Comparison of ENCODE assay signal across 5 cellular contexts in the genomic region with DNA sequence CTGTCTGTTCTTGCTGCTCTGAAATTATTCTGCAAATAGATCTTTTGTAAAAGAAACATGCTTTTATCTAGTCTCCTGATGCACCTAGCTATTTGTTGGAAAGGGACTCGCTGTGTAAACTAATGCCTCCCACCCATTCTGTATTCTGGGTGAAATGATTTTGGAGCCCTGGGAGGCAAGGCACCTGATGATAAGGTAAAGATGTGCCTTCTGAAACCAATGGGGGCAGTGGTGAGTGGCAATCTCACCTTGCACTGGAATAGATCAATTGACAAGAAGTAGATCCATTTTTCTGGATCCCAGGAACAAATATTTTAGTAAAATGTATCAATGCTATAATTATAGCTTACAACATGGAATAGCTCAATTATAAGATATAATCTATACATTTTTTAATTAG.
DNase-seq lines count a peak whose midpoint lies in the region; ATAC-seq and TF ChIP-seq lines count a peak whose summit lies in the region.
"Not testable (repeated sequence)": the region's sequence is repeated elsewhere in the genome, so short reads cannot be mapped to it uniquely, and the experiment has no call there.

No MANE protein-coding gene starts in this region.

- not testable (repeated sequence) for H3K4me3 ChIP-seq in GM23338; HCT116 (replicated peaks in 1 of 2; ENCODE audit: low read depth in 1 of 2, low read length in 2 of 2); endodermal cell (ENCODE audit: low read length)

- H3K14ac ChIP-seq in H9 (ENCODE audit: insufficient read depth, low read length) = not testable (repeated sequence)

- H2BK5ac ChIP-seq in H9 (ENCODE audit: insufficient read length, low read length) = not testable (repeated sequence)

- not testable (repeated sequence) for TF ChIP-seq CTCF in GM23338 (conservative IDR thresholded peaks at IDR 0.05; ENCODE audit: low read depth in 2 of 2); HCT116 (IDR thresholded peaks at IDR 0.05 in 2 of 3, conservative IDR thresholded peaks at IDR 0.05 in 1 of 3; ENCODE audit: borderline replicate concordance in 1 of 3, insufficient read depth in 1 of 3, low read depth in 2 of 3, low read length in 2 of 3); WTC11 (IDR thresholded peaks at IDR 0.05)
- TF ChIP-seq CTCF in H9 (conservative IDR thresholded peaks at IDR 0.05) (peak; percentile 17; the same call in 1 of the 3 replicates), endodermal cell (conservative IDR thresholded peaks at IDR 0.05) (peak; percentile 19)

- not testable (repeated sequence) for H3K9ac ChIP-seq in H9 (ENCODE audit: extremely low read depth, insufficient read length, low read length); HCT116 (ENCODE audit: low read length); endodermal cell (ENCODE audit: extremely low read depth, low read length, poor library complexity, severe bottlenecking)

- H3K56ac ChIP-seq in H9 (ENCODE audit: insufficient read length, low read depth, low read length) = not testable (repeated sequence)

- DNase-seq in GM23338 (ENCODE audit: low spot score); H9; HCT116 (ENCODE audit: low read depth, low spot score); WTC11 (ENCODE audit: low spot score); endodermal cell: not testable (repeated sequence)

- H3K79me2 ChIP-seq in GM23338 (replicated peaks; ENCODE audit: insufficient read depth); H9 (ENCODE audit: insufficient read depth, low read length); HCT116 (ENCODE audit: insufficient read depth, low read length): not testable (repeated sequence)

- not testable (repeated sequence) for BruUV-seq in HCT116 (replicated peaks; lab: Mats Ljungman, UMichigan)

- H2AK5ac ChIP-seq in H9 (ENCODE audit: insufficient read length, low read length) = not testable (repeated sequence)

- no CpG with 5 or more reads among the region's 1 CpG for WGBS in H9 (ENCODE audit: extremely low coverage, insufficient read length, low lambda C conversion rate)
- WGBS in endodermal cell (ENCODE audit: insufficient coverage in 1 of 2, insufficient read length in 1 of 2), 2 experiments = no CpG with 5 or more reads among the region's 1 CpG

- TF ChIP-seq POLR2A in HCT116 (IDR thresholded peaks at IDR 0.05; ENCODE audit: borderline replicate concordance, extremely low read depth, insufficient read depth, insufficient read length) = not testable (repeated sequence)

- H3K27me3 ChIP-seq in GM23338 (ENCODE audit: insufficient read depth); H9 (ENCODE audit: insufficient read depth, low read length); HCT116 (ENCODE audit: insufficient read depth, low read length); endodermal cell (ENCODE audit: control insufficient read depth, insufficient read depth, low read length, poor library complexity, severe bottlenecking): not testable (repeated sequence)

- H3K23ac ChIP-seq in H9 (ENCODE audit: insufficient read length, low read depth, low read length) = not testable (repeated sequence)

- not testable (repeated sequence) for H3K4me3 Mint-ChIP-seq in GM23338, H9, WTC11, endodermal cell

- not testable (repeated sequence) for H3K23me2 ChIP-seq in H9 (ENCODE audit: insufficient read length, low read depth, low read length, poor library complexity, severe bottlenecking)

- not testable (repeated sequence) for H3K18ac ChIP-seq in H9 (ENCODE audit: insufficient read length, low read depth, low read length)

- not testable (repeated sequence) for H2BK120ac ChIP-seq in H9 (ENCODE audit: low read depth, low read length, poor library complexity, severe bottlenecking)

- not testable (repeated sequence) for TF ChIP-seq RAD21 in HCT116 (IDR thresholded peaks at IDR 0.05; ENCODE audit: low read depth)

- H3K4ac ChIP-seq in H9 (ENCODE audit: low read depth, low read length) = not testable (repeated sequence)

- H3K9me2 ChIP-seq in GM23338 (ENCODE audit: insufficient read depth); HCT116 (ENCODE audit: insufficient read depth): not testable (repeated sequence)

- not testable (repeated sequence) for H2BK20ac ChIP-seq in H9 (ENCODE audit: low read depth, low read length, poor library complexity, severe bottlenecking)

- not testable (repeated sequence) for H2BK15ac ChIP-seq in H9 (ENCODE audit: low read depth, low read length)

- not testable (repeated sequence) for H3K27ac Mint-ChIP-seq in GM23338, H9, WTC11, endodermal cell

- ATAC-seq in GM23338 = peak; percentile 55
- ATAC-seq in HCT116 = peak; percentile 75
- ATAC-seq in WTC11 = peak; percentile 26; the same call in 1 of the 2 replicates

- H3K9me3 ChIP-seq in H9 (ENCODE audit: control insufficient read depth, low read depth, low read length); HCT116 (ENCODE audit: control insufficient read depth in 1 of 2, insufficient read depth in 1 of 2, low read depth in 1 of 2, low read length in 2 of 2); endodermal cell (ENCODE audit: control insufficient read depth, low read length): not testable (repeated sequence)

- RAD21 ChIA-PET in HCT116 (lab: Charles Lee; ENCODE audit: low non-redundant PET in 1 of 2, low total read pairs in 2 of 2, uncharacterized antibody in 2 of 2, unreplicated experiment in 2 of 2) = not testable (repeated sequence)

- not testable (repeated sequence) for H3K9me3 Mint-ChIP-seq in GM23338, H9, WTC11, endodermal cell

- intact Hi-C loops in HCT116 (cut with micrococcal nuclease) = not testable (repeated sequence)

- not testable (repeated sequence) for H3K27ac ChIP-seq in GM23338 (ENCODE audit: low read depth); H9 (ENCODE audit: insufficient read length, low read depth, low read length); HCT116 (ENCODE audit: low read depth, low read length); endodermal cell (ENCODE audit: low read depth, low read length)

- not testable (repeated sequence) for H3K4me1 Mint-ChIP-seq in GM23338, H9, WTC11, endodermal cell

- H3F3A ChIP-seq in GM23338 (replicated peaks; ENCODE audit: low read depth) = not testable (repeated sequence)

- not testable (repeated sequence) for H2BK12ac ChIP-seq in H9 (ENCODE audit: insufficient read length, low read depth, low read length)

- H4K5ac ChIP-seq in H9 (ENCODE audit: insufficient read length, low read depth, low read length) = not testable (repeated sequence)

- POLR2A ChIA-PET in HCT116 (lab: Charles Lee); WTC11 (lab: Charles Lee): not testable (repeated sequence)

- H3T11ph ChIP-seq in H9 (ENCODE audit: low read length) = not testable (repeated sequence)

- H3K36me3 Mint-ChIP-seq in GM23338 (ENCODE audit: low read depth); H9 (ENCODE audit: insufficient read depth in 1 of 3, low read depth in 3 of 3); WTC11; endodermal cell (ENCODE audit: low read depth): not testable (repeated sequence)

- not testable (repeated sequence) for H3K36me3 ChIP-seq in GM23338 (ENCODE audit: insufficient read depth); HCT116 (ENCODE audit: control insufficient read depth in 1 of 2, insufficient read depth in 2 of 2, low read length in 2 of 2); endodermal cell (ENCODE audit: control insufficient read depth, insufficient read depth, low read length)

- not testable (repeated sequence) for H3K4me2 ChIP-seq in GM23338; H9 (ENCODE audit: insufficient read depth, insufficient read length, low read length); HCT116 (ENCODE audit: low read length)

- H2AFZ ChIP-seq in GM23338; H9 (ENCODE audit: low read length); HCT116 (ENCODE audit: low read depth, low read length, poor library complexity, severe bottlenecking): not testable (repeated sequence)

- CTCF ChIA-PET in HCT116 (lab: Charles Lee); WTC11 (lab: Charles Lee): not testable (repeated sequence)

- not testable (repeated sequence) for H3K79me1 ChIP-seq in H9 (ENCODE audit: insufficient read depth, low read depth, low read length, poor library complexity, severe bottlenecking)

- H4K91ac ChIP-seq in H9 (ENCODE audit: insufficient read length, low read depth, low read length) = not testable (repeated sequence)

- not testable (repeated sequence) for H4K8ac ChIP-seq in H9 (replicated peaks; ENCODE audit: insufficient read length, low read depth, low read length)

- H3K4me1 ChIP-seq in GM23338 (ENCODE audit: insufficient read depth); H9 (ENCODE audit: insufficient read depth, low read length); HCT116 (ENCODE audit: control insufficient read depth in 1 of 2, insufficient read depth in 2 of 2, low read length in 2 of 2); endodermal cell (ENCODE audit: control insufficient read depth, insufficient read depth, low read length): not testable (repeated sequence)

- H3K27me3 Mint-ChIP-seq in GM23338 (ENCODE audit: insufficient read depth, low read depth, poor library complexity); H9 (ENCODE audit: low read depth); WTC11 (ENCODE audit: low read depth); endodermal cell (ENCODE audit: insufficient read depth): not testable (repeated sequence)

- H4K20me1 ChIP-seq in GM23338 (replicated peaks; ENCODE audit: insufficient read depth); H9 (ENCODE audit: control insufficient read depth, insufficient read depth, insufficient read length); HCT116 (ENCODE audit: insufficient read depth): not testable (repeated sequence)
